ENCODE assay signal across 34 cellular contexts in genomic region chr12:20234474-20234873, GRCh38.
"Had no signal": no experiment of that assay in that cellular context is flagged by ENCODE, and none has a peak within 500 bp of the region (broad histone marks: within the 10 kb centered on the region; RNA-seq: fewer than 3 reads in every experiment).

No MANE protein-coding gene starts in this region.

- H3K27me3 ChIP-seq: adrenal gland, ascending aorta, body of pancreas, brain microvascular endothelial cell, breast epithelium, cardiac muscle cell had no signal

- H3K9me3 ChIP-seq: adrenal gland, ascending aorta, body of pancreas had no signal

- H3K4me3 ChIP-seq: adrenal gland, ascending aorta, body of pancreas, breast epithelium, cardiac muscle cell had no signal

- H3K4me1 ChIP-seq: adrenal gland, ascending aorta, body of pancreas, breast epithelium had no signal

- FAIRE-seq: astrocyte, bronchial epithelial cell had no signal

- DNase-seq: activated effector memory CD4-positive, alpha-beta T cell treated with anti-CD3 and anti-CD28 coated beads, Interleukin-2, amount 50 U/mL, for 16 hours; activated effector memory CD4-positive, alpha-beta T cell treated with Interleukin-2 at 50 U/mL for 16 hours; activated gamma-delta T cell; activated gamma-delta T cell treated with Interleukin-2 at 50 U/mL for 16 hours; activated naive CD4-positive, alpha-beta T cell; activated naive CD4-positive, alpha-beta T cell treated with anti-CD3 and anti-CD28 coated beads for 36 hours; activated naive CD4-positive, alpha-beta T cell treated with anti-CD3 and anti-CD28 coated beads, Interleukin-2, amount 10 ng/mL, durations not matched to agents 7 days and 5 days; activated naive CD4-positive, alpha-beta T cell treated with anti-CD3 and anti-CD28 coated beads, Interleukin-2, amount 50 U/mL, for 16 hours; activated naive CD4-positive, alpha-beta T cell treated with Interleukin-2 at 50 U/mL for 16 hours; activated naive CD8-positive, alpha-beta T cell treated with anti-CD3 and anti-CD28 coated beads for 36 hours; activated naive CD8-positive, alpha-beta T cell treated with anti-CD3 and anti-CD28 coated beads, Interleukin-2, amount 10 ng/mL, durations not matched to agents 7 days and 5 days; activated naive CD8-positive, alpha-beta T cell treated with anti-CD3 and anti-CD28 coated beads, Interleukin-2, amount 50 U/mL, for 24 hours; activated T-cell treated with anti-CD3 and anti-CD28 coated beads, Interleukin-2, amount 50 U/mL, for 1 hour; activated T-cell treated with anti-CD3 and anti-CD28 coated beads, Interleukin-2, amount 50 U/mL, for 24 hours; activated T-cell treated with anti-CD3 and anti-CD28 coated beads, Interleukin-2, amount 50 U/mL, for 4 hours; activated T-cell treated with anti-CD3 and anti-CD28 coated beads, Interleukin-2, amount 50 U/mL, for 48 hours; activated T-cell treated with anti-CD3 and anti-CD28 coated beads, Interleukin-2, amount 50 U/mL, for 72 hours; adrenal gland; amniotic stem cell; amygdala; anterior cingulate cortex; aorta; body of pancreas; brain microvascular endothelial cell; caudate nucleus; central memory CD4-positive, alpha-beta T cell; cerebellar nuclear complex had no signal

- H3K36me3 ChIP-seq: adrenal gland, ascending aorta, brain microvascular endothelial cell, breast epithelium, cardiac muscle cell had no signal

- H3K27ac ChIP-seq: adrenal gland, ascending aorta, body of pancreas, brain microvascular endothelial cell, breast epithelium, cardiac muscle cell had no signal

- ATAC-seq: activated naive CD4-positive, alpha-beta T cell treated with anti-CD3 and anti-CD28 coated beads, Interleukin-2, amount 50 U/mL, for 72 hours; activated naive CD8-positive, alpha-beta T cell treated with anti-CD3 and anti-CD28 coated beads, Interleukin-2, amount 50 U/mL, for 24 hours; activated T-cell treated with anti-CD3 and anti-CD28 coated beads, Interleukin-2, amount 50 U/mL, for 4 hours; activated T-cell treated with anti-CD3 and anti-CD28 coated beads, Interleukin-2, amount 50 U/mL, for 72 hours; activated T-helper 17 cell treated with anti-CD3 and anti-CD28 coated beads, Interleukin-2, amount 50 U/mL, for 72 hours; body of pancreas had no signal
